In genomic region chr17:76442341-76443338, GRCh38 we compare ENCODE assay signal across 22 cellular contexts. TPM values are rescaled to one million over a fixed set of nuclear protein-coding genes. Genes with fewer than 3 reads are reported as not detected.
DNase-seq lines count a peak whose midpoint lies in the region; ATAC-seq and TF ChIP-seq lines count a peak whose summit lies in the region.
"Had no signal": no experiment of that assay in that cellular context is flagged by ENCODE, and none has a peak within 500 bp of the region (broad histone marks: within the 10 kb centered on the region; RNA-seq: fewer than 3 reads in every experiment).

No MANE protein-coding gene starts in this region.

- H4K20me1 ChIP-seq in BLaER1 = peaks cover 100% of the 10 kb centered on the region

- H3K27ac ChIP-seq in BLaER1 = no peak overlapping the region
- H3K27ac ChIP-seq in dorsolateral prefrontal cortex = no peak overlapping the region
- H3K27ac ChIP-seq: neural progenitor cell, VCaP had no signal

- H3K4me2 ChIP-seq in BLaER1 = peak overlapping the region; percentile 51
- H3K4me2 ChIP-seq: neural progenitor cell had no signal

- intact Hi-C loops in dorsolateral prefrontal cortex (cut with DNase I) = no loop called here

- H3K4me3 ChIP-seq in BLaER1 = no peak overlapping the region
- H3K4me3 ChIP-seq in GM12865 (ENCODE audit: low read depth, low read length) = no peak overlapping the region
- H3K4me3 ChIP-seq in fibroblast of the aortic adventitia (ENCODE audit: low read depth, low read length) = no peak overlapping the region
- H3K4me3 ChIP-seq in dorsolateral prefrontal cortex = no peak overlapping the region
- H3K4me3 ChIP-seq: neural progenitor cell had no signal

- ATAC-seq in esophagus mucosa (no peak), HG02885 (IDR thresholded peaks at IDR 0.05; ENCODE audit: poor library complexity, unreplicated experiment) (no peak)
- ATAC-seq: left lobe of liver had no signal

- H3K4me1 ChIP-seq in BLaER1 = peaks cover 66% of the 10 kb centered on the region

- no peaks in the 10 kb centered on the region for H3K27me3 ChIP-seq in BLaER1
- H3K27me3 ChIP-seq in dorsolateral prefrontal cortex = no peaks in the 10 kb centered on the region
- H3K27me3 ChIP-seq: neural progenitor cell had no signal

- H3K36me3 Mint-ChIP-seq in T-helper 1 cell treated with Interleukin-12 subunit alpha and Interleukin-12 subunit beta and Interleukin-4 antibody, amounts not matched to agents 30 μg/mL and 1 μg/mL, for 36 hours (ENCODE audit: low read depth) = peaks cover 2% of the 10 kb centered on the region

- H3K9me3 ChIP-seq in BLaER1 = no peaks in the 10 kb centered on the region

- no peak overlapping the region for H3K9ac ChIP-seq in BLaER1
- H3K9ac ChIP-seq: neural progenitor cell had no signal

- TF ChIP-seq CTCF in GM12865 (IDR thresholded peaks at IDR 0.05; ENCODE audit: insufficient read depth, low read depth, low read length, missing control alignments) = no peak
- TF ChIP-seq CTCF in fibroblast of the aortic adventitia (IDR thresholded peaks at IDR 0.05; ENCODE audit: insufficient read depth, low read length) = no peak
- no peak for TF ChIP-seq CTCF in dorsolateral prefrontal cortex (IDR thresholded peaks at IDR 0.05 in 54 of 56, conservative IDR thresholded peaks at IDR 0.05 in 2 of 56; ENCODE audit: low read depth in 1 of 56, partially characterized antibody in 56 of 56)

- H3K9me3 Mint-ChIP-seq in T-helper 1 cell treated with Interleukin-12 subunit alpha and Interleukin-12 subunit beta and Interleukin-4 antibody, amounts not matched to agents 30 μg/mL and 1 μg/mL, for 36 hours = no peaks in the 10 kb centered on the region
- H3K9me3 Mint-ChIP-seq: neural progenitor cell had no signal

- peak; percentile 51 for DNase-seq in GM12865 (ENCODE audit: low read depth)
- peak; percentile 46 for DNase-seq in fibroblast of the aortic adventitia (ENCODE audit: low read depth)
- DNase-seq in dorsolateral prefrontal cortex = no peak
- no peak for DNase-seq in NCI-H2029 treated with DMSO at 0.1 percent for 48 hours (lab: John Stamatoyannopoulos, UW)
- DNase-seq: activated T-cell treated with anti-CD3 and anti-CD28 coated beads, Interleukin-2, amount 50 U/mL, for 1 hour; effector CD4-positive, alpha-beta T cell; KBM-7; NCI-H2029; NCI-H82; SHP77; small intestine; substantia nigra had no signal

- peak overlapping the region; percentile 49 for H3K4me3 Mint-ChIP-seq in T-helper 1 cell treated with Interleukin-12 subunit alpha and Interleukin-12 subunit beta and Interleukin-4 antibody, amounts not matched to agents 30 μg/mL and 1 μg/mL, for 36 hours
- H3K4me3 Mint-ChIP-seq: neural progenitor cell had no signal

- H3K27me3 Mint-ChIP-seq in T-helper 1 cell treated with Interleukin-12 subunit alpha and Interleukin-12 subunit beta and Interleukin-4 antibody, amounts not matched to agents 30 μg/mL and 1 μg/mL, for 36 hours (ENCODE audit: low read depth) = no peaks in the 10 kb centered on the region
- H3K27me3 Mint-ChIP-seq: CD4-positive, CD25-positive, alpha-beta regulatory T cell had no signal

- H3K27ac Mint-ChIP-seq in T-helper 1 cell treated with Interleukin-12 subunit alpha and Interleukin-12 subunit beta and Interleukin-4 antibody, amounts not matched to agents 30 μg/mL and 1 μg/mL, for 36 hours = peak overlapping the region; percentile 81
- H3K27ac Mint-ChIP-seq: neural progenitor cell had no signal

- H3K36me3 ChIP-seq in BLaER1 = peaks cover 26% of the 10 kb centered on the region; the same call in 1 of the 2 replicates
- H3K36me3 ChIP-seq: neural progenitor cell had no signal

- H3K4me1 Mint-ChIP-seq in T-helper 1 cell treated with Interleukin-12 subunit alpha and Interleukin-12 subunit beta and Interleukin-4 antibody, amounts not matched to agents 30 μg/mL and 1 μg/mL, for 36 hours (ENCODE audit: low read depth) = peaks cover 54% of the 10 kb centered on the region

RNA-seq across cellular contexts. Expression of gene UBE2O, which starts 10.3 kb away (rescaled TPM):
- total RNA-seq in fibroblast of the aortic adventitia (ENCODE audit: low replicate concordance) (13.2 and 16.3 TPM in 2 replicates), esophagus mucosa (17.2 TPM), dorsolateral prefrontal cortex (100 to 1,000 TPM in 15 of 120 experiments, 10 to 100 TPM in 105; 42.7 to 122 (median 85.2) TPM)

RNA-seq across cellular contexts. Expression of gene AANAT, which starts 24.8 kb away (rescaled TPM):
- total RNA-seq in fibroblast of the aortic adventitia (ENCODE audit: low replicate concordance) (not detected in 2 replicates), esophagus mucosa (not detected), dorsolateral prefrontal cortex (1 to 10 TPM in 8 of 120 experiments, under 1 TPM in 34, not detected in 78; 0.22 to 2.0 (median 0.62) TPM)
- total RNA-seq: astrocyte; CD4-positive, CD25-positive, alpha-beta regulatory T cell; glomerular endothelial cell; left lobe of liver had no signal

RNA-seq across cellular contexts. Expression of gene SPHK1, which starts 58.2 kb away (rescaled TPM):
- 31.7 and 84.0 TPM in 2 replicates for total RNA-seq in fibroblast of the aortic adventitia (ENCODE audit: low replicate concordance)
- total RNA-seq in esophagus mucosa = 13.1 TPM
- 10 to 100 TPM in 1 of 120 experiments, 1 to 10 TPM in 117, under 1 TPM in 2; 0.76 to 10.2 (median 2.9) TPM for total RNA-seq in dorsolateral prefrontal cortex

RNA-seq across cellular contexts. Expression of gene RHBDF2, which starts 58.6 kb away (rescaled TPM):
- total RNA-seq in fibroblast of the aortic adventitia (ENCODE audit: low replicate concordance) = 1.4 and 2.6 TPM in 2 replicates
- 36.8 TPM for total RNA-seq in esophagus mucosa
- total RNA-seq in dorsolateral prefrontal cortex = 10 to 100 TPM in 119 of 120 experiments, 1 to 10 TPM in 1; 7.0 to 64.1 (median 28.9) TPM

Comparison
In these comparisons a context has a peak if more than half of its experiments do, and no peak if none do; other contexts are left out.
1. DNase-seq: peak in GM12865 (single experiment) and fibroblast of the aortic adventitia (single experiment); none in dorsolateral prefrontal cortex (0 of 10) and NCI-H2029 treated with DMSO at 0.1 percent for 48 hours (single experiment).